In genomic region chr2:5592906-5593305, GRCh38 we compare ENCODE assay signal across 1 cellular context.
TF ChIP-seq lines count a peak whose summit lies in the region.

No MANE protein-coding gene starts in this region.

TF ChIP-seq in IMR-90, 13 proteins besides CTCF, POLR2A, EP300 and RAD21:
- TF ChIP-seq ELK1 (IDR thresholded peaks at IDR 0.05; ENCODE audit: borderline replicate concordance, low read depth, low read length) (no peak), CHD1 (IDR thresholded peaks at IDR 0.05; ENCODE audit: low read depth, low read length) (no peak), BHLHE40 (IDR thresholded peaks at IDR 0.05; ENCODE audit: low read depth, low read length) (no peak), NFE2L2 (IDR thresholded peaks at IDR 0.05; ENCODE audit: low read depth, low read length) (no peak), RCOR1 (IDR thresholded peaks at IDR 0.05; ENCODE audit: insufficient replicate concordance, low read length) (no peak), USF2 (IDR thresholded peaks at IDR 0.05; ENCODE audit: low read depth, low read length) (no peak), MAZ (IDR thresholded peaks at IDR 0.05; ENCODE audit: borderline replicate concordance, low read depth, low read length) (no peak), CEBPB (IDR thresholded peaks at IDR 0.05; ENCODE audit: low read depth, low read length) (no peak), SMC3 (IDR thresholded peaks at IDR 0.05; ENCODE audit: low read depth, low read length) (no peak), MXI1 (IDR thresholded peaks at IDR 0.05; ENCODE audit: borderline replicate concordance, low read depth, low read length) (no peak)
